ENCODE assay signal across 8 cellular contexts in genomic region chr22:29883045-29883830, GRCh38. TPM values are rescaled to one million over a fixed set of nuclear protein-coding genes. Genes with fewer than 3 reads are reported as not detected.
DNase-seq lines count a peak whose midpoint lies in the region; ATAC-seq and TF ChIP-seq lines count a peak whose summit lies in the region.

Gene MTMR3 (plus strand): TSS chr22:29883174. CDS start chr22:29971060, 87,886 bp downstream.

- H2BK120ac ChIP-seq in neuronal stem cell (ENCODE audit: low read depth, low read length): no peak within 1 kb of the TSS

- peak within 1 kb of the TSS; percentile 95 for H3K4ac ChIP-seq in neuronal stem cell (ENCODE audit: low read length)

- peak within 1 kb of the TSS; percentile 65 for H4K8ac ChIP-seq in neuronal stem cell (ENCODE audit: low read depth, low read length)

- H3K14ac ChIP-seq in neuronal stem cell (ENCODE audit: low read length): peak within 1 kb of the TSS; percentile 98

- H3K23ac ChIP-seq in neuronal stem cell (ENCODE audit: low read depth, low read length, poor library complexity): peak within 1 kb of the TSS; percentile 91

- H2AK5ac ChIP-seq in neuronal stem cell (ENCODE audit: low read depth, low read length): peak within 1 kb of the TSS; percentile 46

- peaks cover 4% of the 10 kb centered on the region for H3K79me1 ChIP-seq in neuronal stem cell (ENCODE audit: low read depth, low read length)

- peak within 1 kb of the TSS; percentile 72 for H4K91ac ChIP-seq in neuronal stem cell (ENCODE audit: low read depth, low read length, poor library complexity)

- no peaks in the 10 kb centered on the region for H3K9me3 ChIP-seq in SJSA1 (replicated peaks)
- H3K9me3 ChIP-seq in neuronal stem cell (replicated peaks in 1 of 2; ENCODE audit: control insufficient read depth in 2 of 2, insufficient read depth in 1 of 2, low read depth in 1 of 2, low read length in 2 of 2): peaks cover 0 to 2% of the 10 kb centered on the region in 2 donors
- H3K9me3 ChIP-seq in subcutaneous abdominal adipose tissue (ENCODE audit: control insufficient read depth in 5 of 5, low read length in 5 of 5): no peaks in the 10 kb centered on the region

- peak within 1 kb of the TSS; percentile 93 for H2BK5ac ChIP-seq in neuronal stem cell (ENCODE audit: low read length)

- DNase-seq in DMS79 (lab: John Stamatoyannopoulos, UW) (peak; percentile 33), SJSA1 (ENCODE audit: low read depth in 1 of 2, low spot score in 2 of 2) (peak; percentile 94 to 95), foreskin melanocyte (peak; percentile 77), neuronal stem cell (ENCODE audit: low spot score) (peak; percentile 91)
- DNase-seq in activated naive CD4-positive, alpha-beta T cell (lab: John Stamatoyannopoulos, UW): peak; percentile 67 to 86 (median 80)

- ATAC-seq in GM21723 (IDR thresholded peaks at IDR 0.05; ENCODE audit: unreplicated experiment): peak; percentile 63

- peak within 1 kb of the TSS; percentile 52 for H3K4me2 ChIP-seq in neuronal stem cell (ENCODE audit: insufficient read depth, low read length, poor library complexity, severe bottlenecking)

- peak within 1 kb of the TSS; percentile 75 for H2BK15ac ChIP-seq in neuronal stem cell (ENCODE audit: low read length)

- H3K27ac ChIP-seq in SJSA1: peak within 1 kb of the TSS; percentile 95
- peak within 1 kb of the TSS; percentile 97 for H3K27ac ChIP-seq in neuronal stem cell (replicated peaks; ENCODE audit: low read length)
- H3K27ac ChIP-seq in subcutaneous abdominal adipose tissue (ENCODE audit: low read depth, low read length): peak within 1 kb of the TSS; percentile 97

- H3K4me1 ChIP-seq in SJSA1 (replicated peaks) (peaks cover 13% of the 10 kb centered on the region), neuronal stem cell (ENCODE audit: control insufficient read depth in 2 of 2, insufficient read depth in 1 of 2, low read depth in 1 of 2, low read length in 2 of 2) (peaks cover 1 to 2% of the 10 kb centered on the region in 2 donors), subcutaneous abdominal adipose tissue (ENCODE audit: control insufficient read depth in 5 of 5, insufficient read depth in 5 of 5, low read length in 5 of 5) (peaks cover 3 to 47% (median 36%) of the 10 kb centered on the region in 5 donors)

- H3K27me3 ChIP-seq in SJSA1 (replicated peaks) (no peaks in the 10 kb centered on the region), neuronal stem cell (ENCODE audit: control insufficient read depth in 3 of 3, insufficient read depth in 3 of 3, low read depth in 1 of 3, low read length in 3 of 3) (no peaks in the 10 kb centered on the region), subcutaneous abdominal adipose tissue (ENCODE audit: control insufficient read depth in 5 of 5, insufficient read depth in 4 of 5, low read length in 5 of 5) (no peaks in the 10 kb centered on the region)

- H3K36me3 ChIP-seq in SJSA1 (peaks cover 4% of the 10 kb centered on the region), neuronal stem cell (replicated peaks in 1 of 2; ENCODE audit: control insufficient read depth in 2 of 2, insufficient read depth in 2 of 2, low read length in 2 of 2) (no peaks in the 10 kb centered on the region), subcutaneous abdominal adipose tissue (ENCODE audit: control insufficient read depth in 5 of 5, insufficient read depth in 5 of 5, low read length in 5 of 5) (no peaks in the 10 kb centered on the region)

- H2BK12ac ChIP-seq in neuronal stem cell (ENCODE audit: low read length): no peak within 1 kb of the TSS

- H3K4me3 ChIP-seq in SJSA1 (peak within 1 kb of the TSS; percentile 93), neuronal stem cell (ENCODE audit: low read length in 2 of 2) (peak within 1 kb of the TSS; percentile 65 to 99), subcutaneous abdominal adipose tissue (ENCODE audit: low read depth in 1 of 5, low read length in 5 of 5) (peak within 1 kb of the TSS; percentile 66 to 89 (median 88))

- TF ChIP-seq CTCF in LNCAP (IDR thresholded peaks at IDR 0.05): peak; percentile 37; the same call in 1 of the 2 replicates

- peak within 1 kb of the TSS; percentile 100 for H3K18ac ChIP-seq in neuronal stem cell (ENCODE audit: low read length)

- no CpG with 5 or more reads among the region's 88 CpGs for WGBS in neuronal stem cell (ENCODE audit: extremely low coverage in 2 of 2, insufficient read length in 2 of 2, insufficient replicate concordance in 1 of 2), 2 donors

- H3K9ac ChIP-seq in neuronal stem cell (ENCODE audit: low read depth, low read length, poor library complexity): peak within 1 kb of the TSS; percentile 99
- peak within 1 kb of the TSS; percentile 71 to 100 (median 95) for H3K9ac ChIP-seq in subcutaneous abdominal adipose tissue (ENCODE audit: low read length in 5 of 5)

- peak within 1 kb of the TSS; percentile 100 for H2AFZ ChIP-seq in neuronal stem cell (ENCODE audit: low read length)

RNA-seq across cellular contexts. Expression of gene MTMR3, which starts in this region (rescaled TPM):
- total RNA-seq in SJSA1 (2014; rRNA removed; shearing (Covaris generic)): 25.6 and 26.4 TPM in 2 replicates
- 18.2 TPM for polyA plus RNA-seq in neuronal stem cell (2013, experiment 1 of 2)
- polyA plus RNA-seq in neuronal stem cell (2013, experiment 2 of 2): 16.8 TPM

Comparison
In these comparisons a context has a peak if more than half of its experiments do, and no peak if none do; other contexts are left out.
1. Peak in every context shown above with its lines: DNase-seq, ATAC-seq, H3K4me3 ChIP-seq and H3K27ac ChIP-seq.
2. DNase-seq: peak in every context shown above with its lines; median percentile 94 in SJSA1; 91 in neuronal stem cell; 80 in activated naive CD4-positive, alpha-beta T cell; 77 in foreskin melanocyte; 33 in DMS79.